8 cellular contexts compared by ENCODE assay signal in genomic region chr13:51764184-51765141, GRCh38. TPM values are rescaled to one million over a fixed set of nuclear protein-coding genes. Genes with fewer than 3 reads are reported as not detected.
DNase-seq lines count a peak whose midpoint lies in the region; ATAC-seq lines count a peak whose summit lies in the region.

No MANE protein-coding gene starts in this region.

- H3K27ac Mint-ChIP-seq in CD4-positive, CD25-positive, alpha-beta regulatory T cell = peak overlapping the region; percentile 87 to 98 (median 95)

- ATAC-seq in CD4-positive, CD25-positive, alpha-beta regulatory T cell (ENCODE audit: low read depth in 2 of 2) = peak; percentile 79 to 81
- ATAC-seq in GM19438 (IDR thresholded peaks at IDR 0.05; ENCODE audit: low read depth, unreplicated experiment) (peak; percentile 80), HG03558 (IDR thresholded peaks at IDR 0.05; ENCODE audit: extremely low read depth, unreplicated experiment) (peak; percentile 76)

- peak overlapping the region; percentile 61 for H3K27ac ChIP-seq in CD4-positive, CD25-positive, alpha-beta regulatory T cell (ENCODE audit: insufficient read depth, low read length, poor library complexity, severe bottlenecking)

- H3K4me1 Mint-ChIP-seq in CD4-positive, CD25-positive, alpha-beta regulatory T cell = peaks cover 0 to 27% (median 19%) of the 10 kb centered on the region in 4 donors

- no peaks in the 10 kb centered on the region for H3K9me3 ChIP-seq in CD4-positive, CD25-positive, alpha-beta regulatory T cell (ENCODE audit: control insufficient read depth in 2 of 2, low read length in 2 of 2)
- no peaks in the 10 kb centered on the region for H3K9me3 ChIP-seq in mucosa of stomach (ENCODE audit: control insufficient read depth, low read length)

- H3K9ac ChIP-seq in mucosa of stomach (ENCODE audit: low read length) = peak overlapping the region; percentile 56

- H3K27me3 ChIP-seq in CD4-positive, CD25-positive, alpha-beta regulatory T cell (ENCODE audit: control insufficient read depth, insufficient read depth, low read length) = no peaks in the 10 kb centered on the region
- H3K27me3 ChIP-seq in mucosa of stomach (ENCODE audit: control insufficient read depth, insufficient read depth, low read length) = no peaks in the 10 kb centered on the region

- peak overlapping the region; percentile 61 for H3K4me3 ChIP-seq in CD4-positive, CD25-positive, alpha-beta regulatory T cell (ENCODE audit: low read depth, low read length)
- H3K4me3 ChIP-seq in mucosa of stomach (ENCODE audit: low read length) = no peak overlapping the region

- no peaks in the 10 kb centered on the region for H3K9me3 Mint-ChIP-seq in CD4-positive, CD25-positive, alpha-beta regulatory T cell

- peaks cover 19% of the 10 kb centered on the region for H3K36me3 ChIP-seq in CD4-positive, CD25-positive, alpha-beta regulatory T cell (ENCODE audit: control insufficient read depth, insufficient read depth, low read length)
- H3K36me3 ChIP-seq in mucosa of stomach (ENCODE audit: control insufficient read depth, insufficient read depth, low read length) = no peaks in the 10 kb centered on the region

- peak overlapping the region; percentile 24 to 83 (median 82) for H3K4me3 Mint-ChIP-seq in CD4-positive, CD25-positive, alpha-beta regulatory T cell

- no peaks in the 10 kb centered on the region for H3K27me3 Mint-ChIP-seq in CD4-positive, CD25-positive, alpha-beta regulatory T cell

- DNase-seq in CD4-positive, CD25-positive, alpha-beta regulatory T cell = peak; percentile 36 to 63 (median 42)
- DNase-seq in activated CD4-positive, alpha-beta T cell treated with anti-CD3 and anti-CD28 coated beads for 24 hours (ENCODE audit: low read depth in 2 of 2) = peak; percentile 49 to 57
- peak; percentile 11 to 86 for DNase-seq in dermis microvascular lymphatic vessel endothelial cell (ENCODE audit: low read depth in 2 of 2)
- peak; percentile 49 to 56 for DNase-seq in stimulated activated CD8-positive, alpha-beta memory T cell treated with anti-CD3 and anti-CD28 coated beads, Interleukin-7, amount 100 ng/mL, for 4 hours (ENCODE audit: low read depth in 2 of 2)
- DNase-seq in cerebellum (ENCODE audit: low spot score) = no peak

- peaks cover 20% of the 10 kb centered on the region for H3K4me1 ChIP-seq in CD4-positive, CD25-positive, alpha-beta regulatory T cell (ENCODE audit: control insufficient read depth, insufficient read depth, low read length, poor library complexity, severe bottlenecking)
- peaks cover 17% of the 10 kb centered on the region for H3K4me1 ChIP-seq in mucosa of stomach (ENCODE audit: control insufficient read depth, insufficient read depth, low read length)

- peaks cover 26% of the 10 kb centered on the region for H3K36me3 Mint-ChIP-seq in CD4-positive, CD25-positive, alpha-beta regulatory T cell

RNA-seq across cellular contexts. Expression of gene DHRS12, which starts 39.5 kb away (rescaled TPM):
- 25.9 TPM for total RNA-seq in CD4-positive, CD25-positive, alpha-beta regulatory T cell
- polyA plus RNA-seq in CD4-positive, CD25-positive, alpha-beta regulatory T cell = 10 to 100 TPM; 31.3 to 42.9 (median 35.4) TPM
- total RNA-seq in dermis microvascular lymphatic vessel endothelial cell (5.4 and 10.5 TPM in 2 replicates), cerebellum (3.1 TPM)
